Comparison of ENCODE assay signal across 1 cellular context in the genomic region with DNA sequence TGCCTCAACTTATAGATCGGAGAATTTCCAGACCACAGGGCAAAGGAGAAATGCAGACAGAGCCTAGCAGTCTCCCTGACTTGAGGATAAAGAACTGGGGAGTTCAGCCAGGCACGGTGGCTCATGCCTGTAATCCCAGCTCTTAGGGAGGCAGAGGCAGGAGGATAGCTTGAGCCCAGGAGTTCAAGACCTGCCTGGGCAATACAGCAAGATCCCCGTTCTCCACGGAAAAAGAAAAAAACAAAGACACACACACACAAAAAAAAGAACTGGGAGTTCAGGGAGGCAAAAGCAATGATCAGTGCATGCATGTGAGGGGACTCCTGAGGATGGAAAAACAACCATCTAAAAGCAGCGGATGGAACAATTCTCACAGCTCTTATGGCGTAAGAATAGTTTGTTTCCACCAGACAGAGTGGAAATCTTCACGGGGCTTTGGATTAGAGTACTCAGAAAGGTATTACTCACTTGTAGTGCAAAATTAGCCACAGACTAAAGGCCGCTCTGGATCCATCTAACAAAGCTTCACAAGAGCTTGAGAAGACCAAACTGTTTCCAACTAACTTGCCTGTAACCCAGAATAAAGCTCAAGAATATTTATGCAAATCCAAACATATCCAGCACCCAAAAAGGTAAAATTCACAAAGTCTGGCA.
TF ChIP-seq lines count a peak whose summit lies in the region.

No MANE protein-coding gene starts in this region.

TF ChIP-seq in WTC11, 78 proteins besides CTCF, POLR2A, EP300 and RAD21:
- TF ChIP-seq ZNF121 (CRISPR knock-in tag; IDR thresholded peaks at IDR 0.05) = peak; percentile 91
- TF ChIP-seq, protein P1, sequence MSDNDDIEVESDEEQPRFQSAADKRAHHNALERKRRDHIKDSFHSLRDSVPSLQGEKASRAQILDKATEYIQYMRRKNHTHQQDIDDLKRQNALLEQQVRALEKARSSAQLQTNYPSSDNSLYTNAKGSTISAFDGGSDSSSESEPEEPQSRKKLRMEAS (CRISPR knock-in tag; IDR thresholded peaks at IDR 0.05) = no peak
